Comparison of ENCODE assay signal across 12 cellular contexts in genomic region chr12:53389702-53390101, GRCh38. TPM values are rescaled to one million over a fixed set of nuclear protein-coding genes. Genes with fewer than 3 reads are reported as not detected.
DNase-seq lines count a peak whose midpoint lies in the region; ATAC-seq and TF ChIP-seq lines count a peak whose summit lies in the region.
"Had no signal": no experiment of that assay in that cellular context is flagged by ENCODE, and none has a peak within 500 bp of the region (broad histone marks: within the 10 kb centered on the region; RNA-seq: fewer than 3 reads in every experiment).

No MANE protein-coding gene starts in this region.

- no peaks in the 10 kb centered on the region for H3K27me3 Mint-ChIP-seq in activated T-cell treated with anti-CD3 and anti-CD28 coated beads, Interleukin-2, amount 50 U/mL, for 24 hours
- no peaks in the 10 kb centered on the region for H3K27me3 Mint-ChIP-seq in activated CD8-positive, alpha-beta T cell treated with anti-CD3 and anti-CD28 coated beads for 36 hours

- H3K4me3 ChIP-seq in subcutaneous abdominal adipose tissue (ENCODE audit: low read depth in 1 of 5, low read length in 5 of 5), result no peak overlapping the region

- peaks cover 66% of the 10 kb centered on the region for H3K36me3 Mint-ChIP-seq in activated T-cell treated with anti-CD3 and anti-CD28 coated beads, Interleukin-2, amount 50 U/mL, for 24 hours (ENCODE audit: low read depth)
- peaks cover 39% of the 10 kb centered on the region for H3K36me3 Mint-ChIP-seq in activated CD8-positive, alpha-beta T cell treated with anti-CD3 and anti-CD28 coated beads for 36 hours (ENCODE audit: low read depth)

- POLR2A ChIA-PET in activated CD8-positive, alpha-beta T cell treated with anti-CD3 and anti-CD28 coated beads for 36 hours (lab: Charles Lee), result interaction anchor here (1.5 kb wide), 1 partner anchor 11 kb away, joined by 5 read pairs; no protein-coding TSS in a partner anchor

- H3K4me3 Mint-ChIP-seq in activated T-cell treated with anti-CD3 and anti-CD28 coated beads, Interleukin-2, amount 50 U/mL, for 24 hours, result peak overlapping the region; percentile 22
- H3K4me3 Mint-ChIP-seq in activated CD8-positive, alpha-beta T cell treated with anti-CD3 and anti-CD28 coated beads for 36 hours, result peak overlapping the region; percentile 7

- no peak for ATAC-seq in activated CD8-positive, alpha-beta T cell treated with anti-CD3 and anti-CD28 coated beads for 36 hours

- peak overlapping the region in 1 of 5 donors; percentile 56 for H3K9ac ChIP-seq in subcutaneous abdominal adipose tissue (ENCODE audit: low read length in 5 of 5)

- H3K27ac Mint-ChIP-seq in activated T-cell treated with anti-CD3 and anti-CD28 coated beads, Interleukin-2, amount 50 U/mL, for 24 hours, result peak overlapping the region; percentile 39
- H3K27ac Mint-ChIP-seq in activated CD8-positive, alpha-beta T cell treated with anti-CD3 and anti-CD28 coated beads for 36 hours, result peak overlapping the region; percentile 22

- no peaks in the 10 kb centered on the region for H3K27me3 ChIP-seq in subcutaneous abdominal adipose tissue (ENCODE audit: control insufficient read depth in 5 of 5, insufficient read depth in 4 of 5, low read length in 5 of 5)

- peaks cover 57% of the 10 kb centered on the region for H3K4me1 Mint-ChIP-seq in activated T-cell treated with anti-CD3 and anti-CD28 coated beads, Interleukin-2, amount 50 U/mL, for 24 hours (ENCODE audit: low read depth)
- H3K4me1 Mint-ChIP-seq in activated CD8-positive, alpha-beta T cell treated with anti-CD3 and anti-CD28 coated beads for 36 hours (ENCODE audit: low read depth), result peaks cover 49% of the 10 kb centered on the region

- CTCF ChIA-PET in activated CD8-positive, alpha-beta T cell treated with anti-CD3 and anti-CD28 coated beads for 36 hours (lab: Charles Lee), result interaction anchor here (1.0 kb wide), 1 partner anchor 37 kb away, joined by 3 read pairs; no protein-coding TSS in a partner anchor

- DNase-seq in activated T-cell treated with anti-CD3 and anti-CD28 coated beads, Interleukin-2, amount 50 U/mL, for 24 hours, result no peak
- DNase-seq in activated T-cell treated with anti-CD3 and anti-CD28 coated beads for 4 hours (no peak), left kidney (ENCODE audit: low read depth, low spot score) (peak; percentile 26), retina (no peak), GM19240 (ENCODE audit: insufficient read length, low spot score) (no peak)
- no peak for DNase-seq in activated CD8-positive, alpha-beta T cell treated with anti-CD3 and anti-CD28 coated beads for 36 hours
- no peak for DNase-seq in stimulated activated CD4-positive, alpha-beta T cell treated with anti-CD3 and anti-CD28 coated beads, Interleukin-2, amount 100 ng/mL, for 48 hours
- DNase-seq: caudate nucleus; SHP77; stimulated activated CD4-positive, alpha-beta T cell treated with anti-CD3 and anti-CD28 coated beads, Interleukin-1b, Interleukin-23, amount 100 ng/mL, for 48 hours had no signal

- TF ChIP-seq CTCF in activated CD8-positive, alpha-beta T cell treated with anti-CD3 and anti-CD28 coated beads for 36 hours (IDR thresholded peaks at IDR 0.05), result no peak

- peaks cover 1 to 60% (median 55%) of the 10 kb centered on the region in 5 donors for H3K4me1 ChIP-seq in subcutaneous abdominal adipose tissue (ENCODE audit: control insufficient read depth in 5 of 5, insufficient read depth in 5 of 5, low read length in 5 of 5)

- H3K9me3 ChIP-seq in subcutaneous abdominal adipose tissue (ENCODE audit: control insufficient read depth in 5 of 5, low read length in 5 of 5), result no peaks in the 10 kb centered on the region

- no peaks in the 10 kb centered on the region for H3K9me3 Mint-ChIP-seq in activated T-cell treated with anti-CD3 and anti-CD28 coated beads, Interleukin-2, amount 50 U/mL, for 24 hours
- H3K9me3 Mint-ChIP-seq in activated CD8-positive, alpha-beta T cell treated with anti-CD3 and anti-CD28 coated beads for 36 hours, result no peaks in the 10 kb centered on the region

- intact Hi-C loops in activated CD8-positive, alpha-beta T cell treated with anti-CD3 and anti-CD28 coated beads for 36 hours (cut with micrococcal nuclease), result no loop called here

- peak overlapping the region; percentile 86 for H3K27ac ChIP-seq in subcutaneous abdominal adipose tissue (ENCODE audit: low read depth, low read length)

- H3K36me3 ChIP-seq in subcutaneous abdominal adipose tissue (ENCODE audit: control insufficient read depth in 5 of 5, insufficient read depth in 5 of 5, low read length in 5 of 5), result peaks cover 0 to 4% (median 2%) of the 10 kb centered on the region in 5 donors

RNA-seq across cellular contexts. Expression of gene SP1, which starts 9.7 kb away (rescaled TPM):
- total RNA-seq in activated CD8-positive, alpha-beta T cell treated with anti-CD3 and anti-CD28 coated beads for 36 hours, result 10 to 100 TPM; 67.2 to 70.3 TPM

RNA-seq across cellular contexts. Expression of gene AMHR2, which starts 34.0 kb away (rescaled TPM):
- total RNA-seq in activated CD8-positive, alpha-beta T cell treated with anti-CD3 and anti-CD28 coated beads for 36 hours, result not detected

RNA-seq across cellular contexts. Expression of gene PRR13, which starts 51.8 kb away (rescaled TPM):
- 100 to 1,000 TPM; 167 to 187 TPM for total RNA-seq in activated CD8-positive, alpha-beta T cell treated with anti-CD3 and anti-CD28 coated beads for 36 hours

RNA-seq across cellular contexts. Expression of gene SP7, which starts 53.5 kb away (rescaled TPM):
- total RNA-seq in activated CD8-positive, alpha-beta T cell treated with anti-CD3 and anti-CD28 coated beads for 36 hours, result not detected
- total RNA-seq: mononuclear cell had no signal
